Comparison of ENCODE assay signal across 1 cellular context in genomic region chr15:34099914-34100313, GRCh38.
TF ChIP-seq lines count a peak whose summit lies in the region.

No MANE protein-coding gene starts in this region.

TF ChIP-seq in K562, 482 proteins besides CTCF, POLR2A, EP300 and RAD21:
- TF ChIP-seq POLR2AphosphoS5 (IDR thresholded peaks at IDR 0.05; ENCODE audit: control insufficient read depth, insufficient read depth, low read depth, low read length) (no peak), RBM15 (IDR thresholded peaks at IDR 0.05; ENCODE audit: insufficient read depth, low read length) (no peak), RUNX1 (IDR thresholded peaks at IDR 0.05; ENCODE audit: low read depth) (no peak), ZNF449 (CRISPR knock-in tag; IDR thresholded peaks at IDR 0.05) (no peak), ZNF124 (CRISPR knock-in tag; IDR thresholded peaks at IDR 0.05) (no peak), SFPQ (IDR thresholded peaks at IDR 0.05; ENCODE audit: low read depth, low read length) (no peak), ZNF696 (CRISPR knock-in tag; conservative IDR thresholded peaks at IDR 0.05) (no peak), RBM25 (IDR thresholded peaks at IDR 0.05; ENCODE audit: low read depth, low read length, severe bottlenecking) (peak; percentile 10), ZBTB34 (CRISPR knock-in tag; IDR thresholded peaks at IDR 0.05) (no peak), ZNF121 (CRISPR knock-in tag; conservative IDR thresholded peaks at IDR 0.05) (peak; percentile 79)
